8 cellular contexts compared by ENCODE assay signal in genomic region chr6:122322824-122323223, GRCh38.
DNase-seq lines count a peak whose midpoint lies in the region; ATAC-seq, FAIRE-seq and TF ChIP-seq lines count a peak whose summit lies in the region.

No MANE protein-coding gene starts in this region.

- intact Hi-C loops in A673 (cut with micrococcal nuclease; ENCODE audit: unreplicated experiment) = no loop called here

- no peaks in the 10 kb centered on the region for H4K20me1 ChIP-seq in fibroblast of lung (ENCODE audit: control insufficient read depth, extremely low read depth, insufficient read depth, low read length)

- no peaks in the 10 kb centered on the region for H3K79me2 ChIP-seq in fibroblast of lung (ENCODE audit: control insufficient read depth, insufficient read depth, low read length)

- CTCF ChIA-PET in A673 (lab: Charles Lee) = no interaction called here

- H3K4me1 ChIP-seq in A673 (ENCODE audit: insufficient read depth, low read length, poor library complexity, severe bottlenecking) (peaks cover 17% of the 10 kb centered on the region), fibroblast of lung (ENCODE audit: control insufficient read depth, extremely low read depth, insufficient read depth, low read length) (no peaks in the 10 kb centered on the region), small intestine (ENCODE audit: control insufficient read depth in 2 of 2, insufficient read depth in 1 of 2, low read depth in 1 of 2, low read length in 1 of 2) (no peaks in the 10 kb centered on the region)

- TF ChIP-seq CTCF in A673 (conservative IDR thresholded peaks at IDR 0.05; ENCODE audit: low read depth, low read length) (no peak), fibroblast of lung (conservative IDR thresholded peaks at IDR 0.05 in 1 of 2, IDR thresholded peaks at IDR 0.05 in 1 of 2; ENCODE audit: low read depth in 1 of 2, low read length in 2 of 2) (no peak)

- peak overlapping the region; percentile 78 for H3K4me2 ChIP-seq in fibroblast of lung (ENCODE audit: extremely low read depth, insufficient read depth, low read length)

- peak; percentile 89 for DNase-seq in A673 (ENCODE audit: low spot score)
- peak; percentile 36 for DNase-seq in RPMI7951 (ENCODE audit: low read depth)
- DNase-seq in fibroblast of lung (ENCODE audit: low read depth in 2 of 2) = peak; percentile 9 to 49
- DNase-seq in small intestine = peak; percentile 49
- no peak for DNase-seq in D341Med (ENCODE audit: low spot score)

- BruUV-seq in A673 (replicated peaks; lab: Mats Ljungman, UMichigan) = no TSS peak

- ATAC-seq in GM21390 (IDR thresholded peaks at IDR 0.05; ENCODE audit: unreplicated experiment) (peak; percentile 51), GM19467 (IDR thresholded peaks at IDR 0.05; ENCODE audit: unreplicated experiment) (no peak), HG03025 (IDR thresholded peaks at IDR 0.05; ENCODE audit: low FRiP score, unreplicated experiment) (no peak)

- H3K4me3 ChIP-seq in A673 (ENCODE audit: low read depth, low read length, poor library complexity, severe bottlenecking) (peak overlapping the region; percentile 30), fibroblast of lung (replicated peaks in 1 of 4; ENCODE audit: control extremely low read depth in 1 of 4, insufficient read depth in 1 of 4, low read depth in 3 of 4, low read length in 4 of 4) (peak overlapping the region; percentile 54 to 77 (median 60)), small intestine (ENCODE audit: low read depth in 1 of 2, low read length in 2 of 2) (peak overlapping the region in 1 of 2 donors; percentile 43)

- POLR2A ChIA-PET in A673 (lab: Charles Lee; ENCODE audit: low non-redundant PET) = no interaction called here

- H2AFZ ChIP-seq in fibroblast of lung (ENCODE audit: low read length) = peak overlapping the region; percentile 80

- H3K27ac ChIP-seq in A673 (ENCODE audit: low read depth, low read length, poor library complexity, severe bottlenecking) (no peak overlapping the region), fibroblast of lung (ENCODE audit: insufficient read depth, low read length) (no peak overlapping the region), small intestine (ENCODE audit: low read depth in 1 of 2, low read length in 1 of 2) (no peak overlapping the region)

- 2 to 14% (median 6%) methylated on average over 3 of the region's 3 CpGs for WGBS in small intestine, 3 donors

- H3K9me3 ChIP-seq in A673 (ENCODE audit: low read depth, low read length, poor library complexity, severe bottlenecking) (no peaks in the 10 kb centered on the region), fibroblast of lung (ENCODE audit: control insufficient read depth, insufficient read depth, low read depth, low read length) (no peaks in the 10 kb centered on the region), small intestine (ENCODE audit: control insufficient read depth, low read depth) (no peaks in the 10 kb centered on the region)

- no peak for FAIRE-seq in small intestine (lab: Jason Lieb, UNC)

- no peak overlapping the region for H3K9ac ChIP-seq in fibroblast of lung (ENCODE audit: insufficient read depth, low read length)

- H3K27me3 ChIP-seq in A673 (replicated peaks; ENCODE audit: insufficient read depth, low read depth, low read length, poor library complexity) (no peaks in the 10 kb centered on the region), fibroblast of lung (ENCODE audit: control insufficient read depth, insufficient read depth, low read length) (no peaks in the 10 kb centered on the region), small intestine (ENCODE audit: control insufficient read depth in 2 of 2, insufficient read depth in 2 of 2, low read length in 2 of 2) (no peaks in the 10 kb centered on the region)

- H3K36me3 ChIP-seq in A673 (ENCODE audit: insufficient read depth, low read length, poor library complexity, severe bottlenecking) = no peaks in the 10 kb centered on the region
- no peaks in the 10 kb centered on the region for H3K36me3 ChIP-seq in fibroblast of lung (ENCODE audit: control insufficient read depth, insufficient read depth, low read length)
- no peaks in the 10 kb centered on the region for H3K36me3 ChIP-seq in small intestine (ENCODE audit: control insufficient read depth in 2 of 2, insufficient read depth in 2 of 2, low read length in 2 of 2)
